8 cellular contexts compared by ENCODE assay signal in the genomic region with DNA sequence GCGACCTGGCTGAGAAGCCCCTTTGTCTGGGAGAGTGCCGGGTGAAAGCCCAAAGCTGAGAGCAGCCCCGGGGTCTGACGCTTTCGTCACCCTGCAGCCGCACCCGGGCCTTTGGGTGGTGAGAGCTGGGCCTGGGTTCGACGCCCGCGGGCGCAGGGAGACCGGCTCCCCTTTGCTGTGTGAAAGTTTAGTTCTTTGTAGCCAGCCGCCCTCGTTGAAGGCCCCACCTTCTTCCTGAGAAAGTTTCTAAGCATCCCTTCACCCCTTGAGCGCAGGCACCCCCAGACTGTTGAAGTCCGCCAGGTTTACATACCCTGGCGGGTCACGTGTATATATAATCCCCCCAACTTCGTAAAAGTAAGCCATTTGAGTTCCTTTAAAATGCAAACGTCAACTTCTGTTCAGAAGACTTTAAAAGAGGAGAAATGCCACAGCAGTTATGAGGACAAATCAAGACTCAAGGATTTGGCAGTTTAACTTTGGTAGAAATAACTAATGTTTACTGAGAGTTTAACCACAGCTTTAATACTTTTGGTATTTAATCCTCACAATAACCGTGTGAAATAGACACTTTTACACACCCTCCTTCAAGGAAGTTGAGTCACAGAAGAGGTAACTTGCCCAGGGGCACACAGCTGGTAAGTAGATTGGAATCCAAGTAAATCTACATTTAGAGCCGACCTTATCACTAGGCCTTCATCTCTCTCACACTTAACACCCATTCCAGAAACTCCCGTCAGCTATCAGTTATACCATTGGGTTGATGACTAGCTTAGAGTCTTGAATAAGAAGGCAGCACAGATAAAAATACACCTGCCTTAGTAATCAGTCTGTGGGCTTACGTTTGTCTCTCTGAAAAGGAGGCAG. TPM values are rescaled to one million over a fixed set of nuclear protein-coding genes. Genes with fewer than 3 reads are reported as not detected.
DNase-seq lines count a peak whose midpoint lies in the region; ATAC-seq and TF ChIP-seq lines count a peak whose summit lies in the region.

No MANE protein-coding gene starts in this region.

- H3K36me3 Mint-ChIP-seq in activated CD4-positive, alpha-beta T cell treated with anti-CD3 and anti-CD28 coated beads for 36 hours (ENCODE audit: low read depth) = peaks cover 2% of the 10 kb centered on the region

- H3K36me3 ChIP-seq in SU-DHL-6 (ENCODE audit: low read length) (no peaks in the 10 kb centered on the region), fibroblast of lung (ENCODE audit: control insufficient read depth, insufficient read depth, low read length) (no peaks in the 10 kb centered on the region), prostate gland (no peaks in the 10 kb centered on the region)

- intact Hi-C loops in activated CD4-positive, alpha-beta T cell treated with anti-CD3 and anti-CD28 coated beads for 36 hours (cut with DNase I, micrococcal nuclease) = loop anchor here in 1 of 2 experiments (5.0 to 10.0 kb wide), 4 partner anchors 322 to 838 kb away; a partner anchor contains a TSS
- intact Hi-C loops in prostate gland (cut with DNase I) = no loop called here

- H3F3A ChIP-seq in SU-DHL-6 (ENCODE audit: insufficient read depth) = no peaks in the 10 kb centered on the region

- TF ChIP-seq POLR2A in prostate gland (IDR thresholded peaks at IDR 0.05) = no peak

- peaks cover 11% of the 10 kb centered on the region for H3K4me1 Mint-ChIP-seq in activated CD4-positive, alpha-beta T cell treated with anti-CD3 and anti-CD28 coated beads for 36 hours

- peak overlapping the region; percentile 41 for H3K4me3 ChIP-seq in SU-DHL-6 (ENCODE audit: insufficient read depth, low read length, poor library complexity, severe bottlenecking)
- peak overlapping the region; percentile 64 to 82 (median 69) for H3K4me3 ChIP-seq in fibroblast of lung (replicated peaks in 1 of 4; ENCODE audit: control extremely low read depth in 1 of 4, insufficient read depth in 1 of 4, low read depth in 3 of 4, low read length in 4 of 4)
- H3K4me3 ChIP-seq in prostate gland = peak overlapping the region; percentile 52 to 80

- H3K27ac ChIP-seq in SU-DHL-6 (ENCODE audit: low read depth, low read length) (no peak overlapping the region), fibroblast of lung (ENCODE audit: insufficient read depth, low read length) (peak overlapping the region; percentile 90), prostate gland (peak overlapping the region; percentile 71 to 81)

- no peaks in the 10 kb centered on the region for H3K9me3 ChIP-seq in SU-DHL-6 (ENCODE audit: insufficient read depth, low read length)
- no peaks in the 10 kb centered on the region for H3K9me3 ChIP-seq in fibroblast of lung (ENCODE audit: control insufficient read depth, insufficient read depth, low read depth, low read length)
- no peaks in the 10 kb centered on the region for H3K9me3 ChIP-seq in prostate gland

- CTCF ChIA-PET in activated CD4-positive, alpha-beta T cell treated with anti-CD3 and anti-CD28 coated beads for 36 hours (lab: Charles Lee) = interaction anchor here (0.7 to 0.8 kb wide), 2 partner anchors 61 to 424 kb away, joined by 3 to 4 read pairs; no protein-coding TSS in a partner anchor

- H3K4me3 Mint-ChIP-seq in activated CD4-positive, alpha-beta T cell treated with anti-CD3 and anti-CD28 coated beads for 36 hours = peak overlapping the region; percentile 55

- no peaks in the 10 kb centered on the region for H3K27me3 ChIP-seq in SU-DHL-6 (ENCODE audit: low read length)
- no peaks in the 10 kb centered on the region for H3K27me3 ChIP-seq in fibroblast of lung (ENCODE audit: control insufficient read depth, insufficient read depth, low read length)
- H3K27me3 ChIP-seq in prostate gland (replicated peaks; ENCODE audit: insufficient read depth) = no peaks in the 10 kb centered on the region

- H3K4me1 ChIP-seq in fibroblast of lung (ENCODE audit: control insufficient read depth, extremely low read depth, insufficient read depth, low read length) = peaks cover 2% of the 10 kb centered on the region
- H3K4me1 ChIP-seq in prostate gland (replicated peaks) = no peaks in the 10 kb centered on the region

- peak overlapping the region; percentile 64 for H3K27ac Mint-ChIP-seq in activated CD4-positive, alpha-beta T cell treated with anti-CD3 and anti-CD28 coated beads for 36 hours

- no peak for ATAC-seq in activated CD4-positive, alpha-beta T cell treated with anti-CD3 and anti-CD28 coated beads for 36 hours

- TF ChIP-seq CTCF in SU-DHL-6 (IDR thresholded peaks at IDR 0.05; ENCODE audit: insufficient read depth, low read length, poor library complexity, severe bottlenecking) (no peak), fibroblast of lung (conservative IDR thresholded peaks at IDR 0.05 in 1 of 2, IDR thresholded peaks at IDR 0.05 in 1 of 2; ENCODE audit: low read depth in 1 of 2, low read length in 2 of 2) (no peak), prostate gland (IDR thresholded peaks at IDR 0.05) (no peak)

- H2AFZ ChIP-seq in SU-DHL-6 (ENCODE audit: low read depth, low read length, severe bottlenecking) = peak overlapping the region; percentile 77
- H2AFZ ChIP-seq in fibroblast of lung (ENCODE audit: low read length) = peak overlapping the region; percentile 47

- peak overlapping the region; percentile 50 for H3K4me2 ChIP-seq in SU-DHL-6 (ENCODE audit: low read depth, low read length, poor library complexity, severe bottlenecking)
- peak overlapping the region; percentile 80 for H3K4me2 ChIP-seq in fibroblast of lung (ENCODE audit: extremely low read depth, insufficient read depth, low read length)

- H3K79me2 ChIP-seq in SU-DHL-6 (ENCODE audit: insufficient read depth, low read length) (no peaks in the 10 kb centered on the region), fibroblast of lung (ENCODE audit: control insufficient read depth, insufficient read depth, low read length) (peaks cover 28% of the 10 kb centered on the region)

- peak; percentile 38 for DNase-seq in activated CD4-positive, alpha-beta T cell treated with anti-CD3 and anti-CD28 coated beads for 36 hours
- DNase-seq in activated CD4-positive, alpha-beta T cell treated with anti-CD3 and anti-CD28 coated beads for 1 hour = no peak
- DNase-seq in fibroblast of lung (ENCODE audit: low read depth in 2 of 2) = peak in 1 of 2 donors; percentile 81
- DNase-seq in prostate gland (ENCODE audit: low spot score) = no peak
- DNase-seq in hippocampal formation (lab: John Stamatoyannopoulos, UW) = no peak
- no peak for DNase-seq in COLO668 (lab: John Stamatoyannopoulos, UW; ENCODE audit: unreplicated experiment)
- no peak for DNase-seq in NCI-H1105 (lab: John Stamatoyannopoulos, UW)

- no peaks in the 10 kb centered on the region for H3K9me3 Mint-ChIP-seq in activated CD4-positive, alpha-beta T cell treated with anti-CD3 and anti-CD28 coated beads for 36 hours (ENCODE audit: low read depth)

- POLR2A ChIA-PET in activated CD4-positive, alpha-beta T cell treated with anti-CD3 and anti-CD28 coated beads for 36 hours (lab: Charles Lee) = interaction anchor here (0.5 kb wide), 1 partner anchor 378 kb away, joined by 3 read pairs; no protein-coding TSS in a partner anchor

- no peaks in the 10 kb centered on the region for H3K9me2 ChIP-seq in SU-DHL-6 (replicated peaks; ENCODE audit: insufficient read depth, low read length)

- H3K9ac ChIP-seq in SU-DHL-6 (ENCODE audit: low read length) = peak overlapping the region; percentile 56
- H3K9ac ChIP-seq in fibroblast of lung (ENCODE audit: insufficient read depth, low read length) = peak overlapping the region; percentile 89

- WGBS in prostate gland = 28% methylated on average over 24 of the region's 25 CpGs

- peaks cover 6% of the 10 kb centered on the region for H3K27me3 Mint-ChIP-seq in activated CD4-positive, alpha-beta T cell treated with anti-CD3 and anti-CD28 coated beads for 36 hours

- no peaks in the 10 kb centered on the region for H4K20me1 ChIP-seq in SU-DHL-6 (ENCODE audit: low read depth, low read length)
- no peaks in the 10 kb centered on the region for H4K20me1 ChIP-seq in fibroblast of lung (ENCODE audit: control insufficient read depth, extremely low read depth, insufficient read depth, low read length)

RNA-seq across cellular contexts. Expression of a gene that starts 1.1 kb away (rescaled TPM):
- total RNA-seq in activated CD4-positive, alpha-beta T cell treated with anti-CD3 and anti-CD28 coated beads for 36 hours = 1 to 10 TPM; 4.7 to 6.9 TPM
- total RNA-seq in fibroblast of lung (36.0 and 46.4 TPM in 2 replicates), prostate gland (10 to 100 TPM; 20.3 to 40.2 TPM)
- 44.8 and 68.3 TPM in 2 replicates for polyA plus RNA-seq in fibroblast of lung
- 32.3 and 42.0 TPM in 2 replicates for polyA plus RNA-seq in fibroblast of lung (2012)
- polyA minus RNA-seq in fibroblast of lung (ENCODE audit: low replicate concordance) = 10.5 and 40.1 TPM in 2 replicates
